In the genomic region with DNA sequence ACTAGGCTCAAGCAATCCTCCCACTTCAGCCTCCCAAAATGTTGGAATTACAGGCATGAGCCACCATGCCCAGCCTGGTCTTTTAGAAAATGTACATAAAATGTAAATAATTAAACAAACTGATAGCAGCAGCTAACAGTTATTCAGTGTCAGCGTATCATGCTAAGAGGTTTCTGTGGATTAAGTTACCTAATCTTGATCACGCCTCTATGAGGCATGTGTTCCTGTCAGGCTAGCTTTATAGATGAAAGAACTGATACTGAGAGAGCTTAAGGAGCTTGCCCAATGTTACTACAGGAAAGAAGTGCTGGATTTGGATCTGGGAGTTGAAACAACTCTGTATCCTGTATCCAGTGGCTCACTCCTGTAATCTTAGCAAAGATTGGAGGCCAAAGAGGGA, we compare ENCODE assay signal across 1 cellular context.
TF ChIP-seq lines count a peak whose summit lies in the region.

No MANE protein-coding gene starts in this region.

TF ChIP-seq in K562, 482 proteins besides CTCF, POLR2A, EP300 and RAD21:
- TF ChIP-seq ZNF766 (CRISPR knock-in tag; conservative IDR thresholded peaks at IDR 0.05) (peak; percentile 96), OTX1 (CRISPR knock-in tag; IDR thresholded peaks at IDR 0.05) (no peak)
